In genomic region chr6:2193931-2194330, GRCh38 we compare ENCODE assay signal across 27 cellular contexts. TPM values are rescaled to one million over a fixed set of nuclear protein-coding genes. Genes with fewer than 3 reads are reported as not detected.
A peak's percentile ranks its signal among the peaks of the same experiment; 100 is the strongest.
DNase-seq lines count a peak whose midpoint lies in the region; ATAC-seq, FAIRE-seq and TF ChIP-seq lines count a peak whose summit lies in the region.
"Had no signal": no experiment of that assay in that cellular context is flagged by ENCODE, and none has a peak within 500 bp of the region (broad histone marks: within the 10 kb centered on the region; RNA-seq: fewer than 3 reads in every experiment).

No MANE protein-coding gene starts in this region.

- no peak overlapping the region for H3K9ac ChIP-seq in endothelial cell of umbilical vein (replicated peaks; ENCODE audit: extremely low read depth, insufficient read depth, low read length)
- no peak overlapping the region for H3K9ac ChIP-seq in MM.1S (ENCODE audit: low read length)
- H3K9ac ChIP-seq: BLaER1 had no signal

- no peak overlapping the region for H3K4me3 ChIP-seq in cardiac fibroblast (replicated peaks in 1 of 2; ENCODE audit: low read depth in 2 of 2, low read length in 2 of 2)
- H3K4me3 ChIP-seq in endothelial cell of umbilical vein (replicated peaks in 1 of 3; ENCODE audit: insufficient read depth in 1 of 3, low read depth in 1 of 3, low read length in 3 of 3), result no peak overlapping the region
- H3K4me3 ChIP-seq in fibroblast of the aortic adventitia (ENCODE audit: low read depth, low read length), result no peak overlapping the region
- H3K4me3 ChIP-seq in MM.1S (ENCODE audit: low read length), result no peak overlapping the region
- H3K4me3 ChIP-seq: BLaER1, GM12878 had no signal

- TF ChIP-seq CTCF in cardiac fibroblast (IDR thresholded peaks at IDR 0.05; ENCODE audit: low read depth, low read length) (no peak), endothelial cell of umbilical vein (IDR thresholded peaks at IDR 0.05; ENCODE audit: extremely low read depth in 1 of 2, insufficient read depth in 1 of 2, low read depth in 1 of 2, low read length in 2 of 2) (no peak), fibroblast of the aortic adventitia (IDR thresholded peaks at IDR 0.05; ENCODE audit: insufficient read depth, low read length) (no peak), MM.1S (IDR thresholded peaks at IDR 0.05; ENCODE audit: low read length) (no peak)

- BruUV-seq in endothelial cell of umbilical vein (replicated peaks; lab: Mats Ljungman, UMichigan), result no TSS peak

- no peak for FAIRE-seq in endothelial cell of umbilical vein (lab: Jason Lieb, UNC)
- FAIRE-seq: A204.1, GM12878, GM12892, GM18507 had no signal

- CTCF ChIA-PET in endothelial cell of umbilical vein (lab: Charles Lee), result interaction anchor here (1.0 to 1.3 kb wide), 4 partner anchors 15 to 592 kb away, joined by 3 to 4 read pairs (median 4); no protein-coding TSS in a partner anchor

- intact Hi-C loops in endothelial cell of umbilical vein (cut with micrococcal nuclease), result no loop called here

- H3K9me3 ChIP-seq in endothelial cell of umbilical vein (replicated peaks; ENCODE audit: control insufficient read depth, insufficient read depth, low read length) (no peaks in the 10 kb centered on the region), MM.1S (replicated peaks; ENCODE audit: insufficient read depth, low read length) (no peaks in the 10 kb centered on the region)
- H3K9me3 ChIP-seq: BE2C had no signal

- no peaks in the 10 kb centered on the region for H3K36me3 ChIP-seq in endothelial cell of umbilical vein (ENCODE audit: control insufficient read depth in 2 of 2, extremely low read depth in 1 of 2, insufficient read depth in 2 of 2, low read length in 2 of 2)
- H3K36me3 ChIP-seq in MM.1S (replicated peaks; ENCODE audit: insufficient read depth, low read length), result no peaks in the 10 kb centered on the region
- H3K36me3 ChIP-seq: BE2C had no signal

- POLR2A ChIA-PET in endothelial cell of umbilical vein (lab: Charles Lee), result no interaction called here

- H2AFZ ChIP-seq in endothelial cell of umbilical vein (ENCODE audit: low read depth, low read length), result no peak overlapping the region
- no peak overlapping the region for H2AFZ ChIP-seq in MM.1S (ENCODE audit: low read length)

- H3K9me2 ChIP-seq in MM.1S (replicated peaks; ENCODE audit: insufficient read depth, low read length), result no peaks in the 10 kb centered on the region

- no peaks in the 10 kb centered on the region for H3F3A ChIP-seq in MM.1S (ENCODE audit: insufficient read depth, low read length)

- H3K27ac ChIP-seq in endothelial cell of umbilical vein (ENCODE audit: insufficient read depth, low read depth, low read length) (no peak overlapping the region), MM.1S (ENCODE audit: low read length) (no peak overlapping the region)
- H3K27ac ChIP-seq: BLaER1 had no signal

- no peaks in the 10 kb centered on the region for H3K9me1 ChIP-seq in endothelial cell of umbilical vein (replicated peaks; ENCODE audit: control insufficient read depth, extremely low read depth, insufficient read depth, low read length)

- peak; percentile 20 to 31 for DNase-seq in cardiac fibroblast (ENCODE audit: low read depth in 2 of 2)
- DNase-seq in endothelial cell of umbilical vein (ENCODE audit: low read depth, low spot score), result peak; percentile 41
- DNase-seq in fibroblast of the aortic adventitia (ENCODE audit: low read depth), result peak; percentile 18
- DNase-seq in MM.1S, result no peak
- DNase-seq: 8988T; ACHN; BE2C; C1 segment of cervical spinal cord; CD4-positive, alpha-beta memory T cell; CD4-positive, CD25-positive, alpha-beta regulatory T cell; CD8-positive, alpha-beta memory T cell; COR-L47; DMS 273 treated with DMSO at 0.1 percent for 48 hours; DMS153; DMS53; DMS79; DND-41; EL; GDM1 had no signal

- H3K27me3 ChIP-seq in endothelial cell of umbilical vein (ENCODE audit: control insufficient read depth in 2 of 2, insufficient read depth in 2 of 2, low read length in 2 of 2), result no peaks in the 10 kb centered on the region
- no peaks in the 10 kb centered on the region for H3K27me3 ChIP-seq in MM.1S (replicated peaks; ENCODE audit: insufficient read depth, low read length)
- H3K27me3 ChIP-seq: BLaER1 had no signal

- no peak for TF ChIP-seq POLR2A in endothelial cell of umbilical vein (IDR thresholded peaks at IDR 0.05; ENCODE audit: low read depth, low read length)

- H4K20me1 ChIP-seq in endothelial cell of umbilical vein (replicated peaks; ENCODE audit: control insufficient read depth, extremely low read depth, insufficient read depth, low read length), result no peaks in the 10 kb centered on the region
- H4K20me1 ChIP-seq in MM.1S (ENCODE audit: insufficient read depth, low read length), result no peaks in the 10 kb centered on the region

- ATAC-seq in GM19463 (IDR thresholded peaks at IDR 0.05; ENCODE audit: unreplicated experiment), result no peak
- no peak for ATAC-seq in HG02623 (IDR thresholded peaks at IDR 0.05; ENCODE audit: unreplicated experiment)
- no peak for ATAC-seq in GM21360 (IDR thresholded peaks at IDR 0.05; ENCODE audit: unreplicated experiment)

- H3K79me2 ChIP-seq in endothelial cell of umbilical vein (ENCODE audit: control insufficient read depth, insufficient read depth, low read length) (no peaks in the 10 kb centered on the region), MM.1S (ENCODE audit: low read length) (no peaks in the 10 kb centered on the region)

- peaks cover 16% of the 10 kb centered on the region for H3K4me1 ChIP-seq in endothelial cell of umbilical vein (ENCODE audit: control insufficient read depth, extremely low read depth, insufficient read depth, low read length)
- H3K4me1 ChIP-seq in MM.1S (ENCODE audit: low read length), result no peaks in the 10 kb centered on the region

- H3K4me2 ChIP-seq in endothelial cell of umbilical vein (ENCODE audit: insufficient read depth, low read length) (no peak overlapping the region), MM.1S (ENCODE audit: low read depth, low read length) (no peak overlapping the region)

- dilution Hi-C loops in endothelial cell of umbilical vein (cut with MboI; ENCODE audit: extremely low pct_ligation_motif_present, low sequenced_read_pairs), result no loop called here

TF ChIP-seq in endothelial cell of umbilical vein, 7 proteins besides CTCF, POLR2A, EP300 and RAD21:
- TF ChIP-seq MYC (IDR thresholded peaks at IDR 0.05; ENCODE audit: low read depth, low read length) (no peak), GATA2 (IDR thresholded peaks at IDR 0.05; ENCODE audit: insufficient read depth, insufficient read length, low read depth, low read length) (no peak), MAX (IDR thresholded peaks at IDR 0.05; ENCODE audit: insufficient read depth, insufficient read length) (no peak)

RNA-seq across cellular contexts. Expression of gene GMDS, which starts 51.5 kb away (rescaled TPM):
- 23.5 TPM in 2 replicates for total RNA-seq in endothelial cell of umbilical vein
- 9.8 and 10.5 TPM in 2 replicates for polyA plus RNA-seq in endothelial cell of umbilical vein
- polyA plus RNA-seq in endothelial cell of umbilical vein (2011; cell fraction: cytosol; rRNA removed), result 16.1 and 17.1 TPM in 2 replicates
- 10.5 and 13.9 TPM in 2 replicates for polyA plus RNA-seq in endothelial cell of umbilical vein (2011; cell fraction: nucleus; rRNA removed)
- 18.7 and 20.6 TPM in 2 replicates for polyA plus RNA-seq in endothelial cell of umbilical vein (2012)
- polyA minus RNA-seq in endothelial cell of umbilical vein, result 11.4 and 11.9 TPM in 2 replicates
- polyA minus RNA-seq in endothelial cell of umbilical vein (2011; cell fraction: cytosol; rRNA and poly(A)+ RNA removed), result 9.5 TPM
- 21.8 and 31.4 TPM in 2 replicates for polyA minus RNA-seq in endothelial cell of umbilical vein (2011; cell fraction: nucleus; rRNA and poly(A)+ RNA removed)
- 15.9 and 30.8 TPM in 2 replicates for total RNA-seq in fibroblast of the aortic adventitia (ENCODE audit: low replicate concordance)
